8 cellular contexts compared by ENCODE assay signal in the genomic region with DNA sequence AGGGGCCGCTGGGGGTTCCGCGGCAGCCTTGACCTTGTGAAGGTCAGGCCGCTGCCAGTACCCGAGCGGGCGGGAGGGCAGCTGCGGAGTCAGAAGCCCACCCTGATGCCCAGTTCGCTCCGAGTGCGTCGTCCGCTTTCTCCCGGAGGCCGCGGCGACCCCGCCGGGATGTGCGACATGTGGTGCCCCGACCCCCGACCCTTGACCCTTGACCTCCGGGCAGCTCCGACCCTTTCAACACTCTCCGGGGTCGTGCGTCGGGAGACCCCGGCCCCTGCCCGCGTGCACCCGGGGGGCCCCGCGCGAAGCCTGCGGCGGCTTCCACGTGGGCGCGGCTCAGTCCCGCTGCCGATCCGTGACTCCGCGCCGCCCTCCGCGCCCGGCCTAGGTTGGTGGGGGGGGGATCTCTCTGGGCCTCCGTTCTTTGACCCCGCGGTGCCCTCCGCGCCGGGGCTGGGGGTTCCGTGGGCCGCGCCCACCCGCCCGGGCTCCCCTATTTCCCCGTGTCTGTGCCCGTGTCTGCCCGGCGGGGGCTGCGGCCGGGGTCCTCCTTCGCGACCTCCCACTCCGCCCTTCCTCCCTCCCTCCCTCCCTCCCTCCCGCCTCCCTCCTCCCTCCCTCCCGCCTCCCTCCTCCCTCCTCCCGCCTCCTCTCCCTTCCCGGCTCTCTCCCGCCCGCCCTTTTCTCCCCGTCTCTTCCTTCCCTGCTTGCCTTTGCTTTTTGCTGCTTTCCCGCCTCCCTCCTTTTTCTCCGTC. TPM values are rescaled to one million over a fixed set of nuclear protein-coding genes. Genes with fewer than 3 reads are reported as not detected.
DNase-seq lines count a peak whose midpoint lies in the region; ATAC-seq and TF ChIP-seq lines count a peak whose summit lies in the region.

No MANE protein-coding gene starts in this region.

- BruUV-seq in A673 (replicated peaks; lab: Mats Ljungman, UMichigan): no TSS peak

- H3K4me1 Mint-ChIP-seq in T-helper 17 cell: peaks cover 47% of the 10 kb centered on the region
- peaks cover 11% of the 10 kb centered on the region for H3K4me1 Mint-ChIP-seq in type B pancreatic cell (ENCODE audit: unreplicated experiment)

- H3K27ac Mint-ChIP-seq in T-helper 17 cell (peak overlapping the region; percentile 94), type B pancreatic cell (peak overlapping the region; percentile 90)

- ATAC-seq in HG03108 (IDR thresholded peaks at IDR 0.05; ENCODE audit: unreplicated experiment) (peak; percentile 7), T-helper 17 cell (peak; percentile 26)

- intact Hi-C loops in A673 (cut with micrococcal nuclease; ENCODE audit: unreplicated experiment): loop anchor here (2.0 kb wide), 1 partner anchor 60 kb away; a partner anchor contains a TSS

- H3K36me3 Mint-ChIP-seq in T-helper 17 cell (ENCODE audit: low read depth): peaks cover 5% of the 10 kb centered on the region
- H3K36me3 Mint-ChIP-seq in type B pancreatic cell: peaks cover 19% of the 10 kb centered on the region

- H3K4me3 ChIP-seq in A673 (ENCODE audit: low read depth, low read length, poor library complexity, severe bottlenecking) (peak overlapping the region; percentile 100), esophagus (ENCODE audit: low read depth in 1 of 2, low read length in 2 of 2) (peak overlapping the region; percentile 60 to 71), muscle layer of duodenum (ENCODE audit: low read depth in 1 of 2, low read length in 2 of 2) (peak overlapping the region; percentile 80 to 100)

- H3K27me3 Mint-ChIP-seq in T-helper 17 cell (no peaks in the 10 kb centered on the region), type B pancreatic cell (no peaks in the 10 kb centered on the region)

- H3K9me3 Mint-ChIP-seq in type B pancreatic cell: no peaks in the 10 kb centered on the region

- H3K27ac ChIP-seq in A673 (ENCODE audit: low read depth, low read length, poor library complexity, severe bottlenecking): peak overlapping the region; percentile 100
- H3K27ac ChIP-seq in esophagus (ENCODE audit: low read depth in 2 of 2, low read length in 1 of 2): peak overlapping the region; percentile 94 to 98
- H3K27ac ChIP-seq in muscle layer of duodenum (ENCODE audit: low read length): peak overlapping the region; percentile 79

- WGBS in esophagus, 2 donors: 0 to 1% methylated on average over 43 to 69 of the region's 78 CpGs

- TF ChIP-seq CTCF in A673 (conservative IDR thresholded peaks at IDR 0.05; ENCODE audit: low read depth, low read length) (no peak), type B pancreatic cell (conservative IDR thresholded peaks at IDR 0.05) (no peak)

- DNase-seq in A673 (ENCODE audit: low spot score) (peak; percentile 87), T-helper 17 cell (peak in 1 of 3 donors; percentile 37), type B pancreatic cell (ENCODE audit: extremely low spot score, unreplicated experiment) (peak; percentile 84), NCI-H748 treated with DMSO at 0.1 percent for 48 hours (lab: John Stamatoyannopoulos, UW) (no peak)

- peaks cover 28% of the 10 kb centered on the region for H3K4me1 ChIP-seq in A673 (ENCODE audit: insufficient read depth, low read length, poor library complexity, severe bottlenecking)
- peaks cover 3 to 8% of the 10 kb centered on the region in 2 donors for H3K4me1 ChIP-seq in esophagus (ENCODE audit: control insufficient read depth in 2 of 2, insufficient read depth in 2 of 2, low read length in 1 of 2)
- H3K4me1 ChIP-seq in muscle layer of duodenum (ENCODE audit: control insufficient read depth in 1 of 2, insufficient read depth in 2 of 2, low read length in 2 of 2): peaks cover 3 to 45% of the 10 kb centered on the region in 2 donors

- H3K27me3 ChIP-seq in A673 (replicated peaks; ENCODE audit: insufficient read depth, low read depth, low read length, poor library complexity) (no peaks in the 10 kb centered on the region), esophagus (ENCODE audit: control insufficient read depth in 1 of 2, insufficient read depth in 2 of 2, low read length in 2 of 2) (no peaks in the 10 kb centered on the region), muscle layer of duodenum (ENCODE audit: low read depth, low read length) (no peaks in the 10 kb centered on the region)

- peak; percentile 81 for TF ChIP-seq POLR2A in GM18951 (IDR thresholded peaks at IDR 0.05; ENCODE audit: extremely low read depth, insufficient read depth, insufficient read length)

- POLR2A ChIA-PET in A673 (lab: Charles Lee; ENCODE audit: low non-redundant PET): no interaction called here

- H3K4me3 Mint-ChIP-seq in T-helper 17 cell (peak overlapping the region; percentile 92), type B pancreatic cell (peak overlapping the region; percentile 92)

- H3K36me3 ChIP-seq in A673 (ENCODE audit: insufficient read depth, low read length, poor library complexity, severe bottlenecking): peaks cover 43% of the 10 kb centered on the region
- peaks cover 6 to 24% of the 10 kb centered on the region in 2 donors for H3K36me3 ChIP-seq in esophagus (ENCODE audit: control insufficient read depth in 2 of 2, insufficient read depth in 2 of 2, low read length in 1 of 2)
- H3K36me3 ChIP-seq in muscle layer of duodenum (ENCODE audit: control insufficient read depth in 1 of 2, insufficient read depth in 2 of 2, low read length in 2 of 2): peaks cover 20 to 38% of the 10 kb centered on the region in 2 donors

- in situ Hi-C loops in GM18951 (cut with MboI; ENCODE audit: low sequenced_read_pairs, unreplicated experiment): no loop called here

- CTCF ChIA-PET in A673 (lab: Charles Lee): no interaction called here

- H3K9me3 ChIP-seq in A673 (ENCODE audit: low read depth, low read length, poor library complexity, severe bottlenecking): no peaks in the 10 kb centered on the region
- H3K9me3 ChIP-seq in T-helper 17 cell (ENCODE audit: control insufficient read depth, low read length, poor library complexity, severe bottlenecking): no peaks in the 10 kb centered on the region
- H3K9me3 ChIP-seq in esophagus (ENCODE audit: control insufficient read depth in 2 of 2, insufficient read depth in 1 of 2, low read depth in 1 of 2, low read length in 1 of 2): no peaks in the 10 kb centered on the region
- no peaks in the 10 kb centered on the region for H3K9me3 ChIP-seq in muscle layer of duodenum (ENCODE audit: control insufficient read depth in 1 of 2, low read length in 2 of 2)

RNA-seq across cellular contexts. Expression of a gene that starts 0.6 kb away (rescaled TPM):
- total RNA-seq in A673 (2021) (423 and 432 TPM in 2 replicates), T-helper 17 cell (100 to 1,000 TPM; 314 to 329 TPM), type B pancreatic cell (ENCODE audit: low replicate concordance) (489 and 568 TPM in 2 replicates)
- polyA plus RNA-seq in esophagus: 100 to 1,000 TPM; 133 to 354 TPM

RNA-seq across cellular contexts. Expression of a gene that starts 56.0 kb away (rescaled TPM):
- total RNA-seq in A673 (2021): 0.49 and 0.52 TPM in 2 replicates
- 1 to 10 TPM in 1 of 2 donors, under 1 TPM in 1; 0.60 to 2.8 TPM for total RNA-seq in T-helper 17 cell
- polyA plus RNA-seq in esophagus: 1 to 10 TPM; 2.2 to 2.7 TPM
- total RNA-seq in type B pancreatic cell (ENCODE audit: low replicate concordance): not detected in 2 replicates
